Comparison of ENCODE assay signal across 9 cellular contexts in genomic region chr7:38369816-38370493, GRCh38.
DNase-seq lines count a peak whose midpoint lies in the region; ATAC-seq and TF ChIP-seq lines count a peak whose summit lies in the region.
"Had no signal": no experiment of that assay in that cellular context is flagged by ENCODE, and none has a peak within 500 bp of the region (broad histone marks: within the 10 kb centered on the region; RNA-seq: fewer than 3 reads in every experiment).

No MANE protein-coding gene starts in this region.

- no peak overlapping the region for H3K27ac ChIP-seq in CD8-positive, alpha-beta memory T cell (ENCODE audit: low read depth, low read length)
- peak overlapping the region; percentile 64 for H3K27ac ChIP-seq in naive thymus-derived CD4-positive, alpha-beta T cell (ENCODE audit: low read depth, low read length)

- peaks cover 74 to 90% (median 86%) of the 10 kb centered on the region in 3 donors for H3K4me1 Mint-ChIP-seq in CD8-positive, alpha-beta memory T cell
- H3K4me1 Mint-ChIP-seq in naive thymus-derived CD4-positive, alpha-beta T cell: peaks cover 33 to 79% (median 69%) of the 10 kb centered on the region in 7 donors
- peaks cover 70% of the 10 kb centered on the region for H3K4me1 Mint-ChIP-seq in stimulated activated effector memory CD8-positive, alpha-beta T cell treated with anti-CD3 and anti-CD28 coated beads, Interleukin-12 subunit alpha, Interleukin-12 subunit beta, amount 100 ng/mL, for 72 hours

- peak overlapping the region; percentile 79 to 98 (median 95) for H3K27ac Mint-ChIP-seq in CD8-positive, alpha-beta memory T cell
- H3K27ac Mint-ChIP-seq in naive thymus-derived CD4-positive, alpha-beta T cell: peak overlapping the region in 8 of 9 donors; percentile 85 to 97 (median 92)
- peak overlapping the region; percentile 48 for H3K27ac Mint-ChIP-seq in stimulated activated effector memory CD8-positive, alpha-beta T cell treated with anti-CD3 and anti-CD28 coated beads, Interleukin-12 subunit alpha, Interleukin-12 subunit beta, amount 100 ng/mL, for 72 hours

- H3K27me3 ChIP-seq in CD8-positive, alpha-beta memory T cell (ENCODE audit: insufficient read depth, low read length, poor library complexity, severe bottlenecking): no peaks in the 10 kb centered on the region
- H3K27me3 ChIP-seq in naive thymus-derived CD4-positive, alpha-beta T cell (ENCODE audit: control insufficient read depth in 2 of 2, insufficient read depth in 2 of 2, low read length in 2 of 2): no peaks in the 10 kb centered on the region

- TF ChIP-seq CTCF in GM20000 (IDR thresholded peaks at IDR 0.05; ENCODE audit: extremely low read depth, missing control alignments) (peak; percentile 86), epithelial cell of proximal tubule (conservative IDR thresholded peaks at IDR 0.05; ENCODE audit: low read depth, low read length) (peak; percentile 97)

- H3K9me3 ChIP-seq in CD8-positive, alpha-beta memory T cell (ENCODE audit: low read length): no peaks in the 10 kb centered on the region
- no peaks in the 10 kb centered on the region for H3K9me3 ChIP-seq in naive thymus-derived CD4-positive, alpha-beta T cell (ENCODE audit: control insufficient read depth in 2 of 3, low read length in 3 of 3)

- ATAC-seq in naive thymus-derived CD4-positive, alpha-beta T cell: peak; percentile 89
- ATAC-seq in stimulated activated effector memory CD8-positive, alpha-beta T cell treated with anti-CD3 and anti-CD28 coated beads, Interleukin-12 subunit alpha, Interleukin-12 subunit beta, amount 100 ng/mL, for 72 hours: peak; percentile 77

- CTCF ChIA-PET in CD8-positive, alpha-beta memory T cell (lab: Charles Lee): interaction anchor here (0.7 to 7.4 kb wide), 40 partner anchors 12 to 268 kb away, joined by 3 to 394 read pairs (median 6); partner anchors contain the start of gene STARD3NL
- CTCF ChIA-PET in naive thymus-derived CD4-positive, alpha-beta T cell (lab: Charles Lee): interaction anchor here (0.6 to 6.9 kb wide), 19 partner anchors 7 to 621 kb away, joined by 3 to 109 read pairs (median 7); no protein-coding TSS in a partner anchor

- H3K4me3 ChIP-seq in CD8-positive, alpha-beta memory T cell (ENCODE audit: low read length): no peak overlapping the region
- no peak overlapping the region for H3K4me3 ChIP-seq in epithelial cell of proximal tubule (ENCODE audit: low read depth, low read length)
- no peak overlapping the region for H3K4me3 ChIP-seq in naive thymus-derived CD4-positive, alpha-beta T cell (ENCODE audit: low read length)

- peaks cover 0 to 25% (median 5%) of the 10 kb centered on the region in 3 donors for H3K36me3 Mint-ChIP-seq in CD8-positive, alpha-beta memory T cell
- H3K36me3 Mint-ChIP-seq in naive thymus-derived CD4-positive, alpha-beta T cell: peaks cover 0 to 3% (median 0%) of the 10 kb centered on the region in 5 donors
- peaks cover 35% of the 10 kb centered on the region for H3K36me3 Mint-ChIP-seq in stimulated activated effector memory CD8-positive, alpha-beta T cell treated with anti-CD3 and anti-CD28 coated beads, Interleukin-12 subunit alpha, Interleukin-12 subunit beta, amount 100 ng/mL, for 72 hours
- H3K36me3 Mint-ChIP-seq: activated naive CD4-positive, alpha-beta T cell treated with anti-CD3 and anti-CD28 coated beads, Interleukin-2, amount 50 U/mL, for 72 hours had no signal

- peak overlapping the region; percentile 66 to 87 (median 73) for H3K4me3 Mint-ChIP-seq in CD8-positive, alpha-beta memory T cell
- peak overlapping the region; percentile 9 to 64 (median 56) for H3K4me3 Mint-ChIP-seq in naive thymus-derived CD4-positive, alpha-beta T cell
- H3K4me3 Mint-ChIP-seq in stimulated activated effector memory CD8-positive, alpha-beta T cell treated with anti-CD3 and anti-CD28 coated beads, Interleukin-12 subunit alpha, Interleukin-12 subunit beta, amount 100 ng/mL, for 72 hours: peak overlapping the region; percentile 50

- intact Hi-C loops in naive thymus-derived CD4-positive, alpha-beta T cell (cut with micrococcal nuclease): loop anchor here (2.0 to 10.0 kb wide), 6 partner anchors 55 to 1765 kb away; partner anchors contain the start of genes ELMO1 (in 1 of the 2), MPLKIP (in 1 of the 2), STARD3NL (in 1 of the 2) and SUGCT (in 1 of the 2)

- H3K4me1 ChIP-seq in CD8-positive, alpha-beta memory T cell (ENCODE audit: insufficient read depth, low read length): peaks cover 62% of the 10 kb centered on the region
- peaks cover 47% of the 10 kb centered on the region in 2 donors for H3K4me1 ChIP-seq in naive thymus-derived CD4-positive, alpha-beta T cell (ENCODE audit: control insufficient read depth in 2 of 2, insufficient read depth in 2 of 2, low read length in 2 of 2)

- DNase-seq in CD8-positive, alpha-beta memory T cell: peak; percentile 67 to 88 (median 75)
- DNase-seq in GM20000 (ENCODE audit: low spot score): peak; percentile 63
- DNase-seq in HK-2 (ENCODE audit: unreplicated experiment): peak; percentile 74
- peak; percentile 91 for DNase-seq in NOMO-1 treated with dmso at 0.1 percent for 144 hours (lab: John Stamatoyannopoulos, UW; ENCODE audit: unreplicated experiment)
- DNase-seq in activated CD8-positive, alpha-beta memory T cell treated with anti-CD3 and anti-CD28 coated beads, Interleukin-2, amount 50 U/mL, for 48 hours: peak; percentile 90
- DNase-seq in epithelial cell of proximal tubule (ENCODE audit: low read depth): peak; percentile 33
- DNase-seq in naive thymus-derived CD4-positive, alpha-beta T cell: peak; percentile 39 to 79 (median 63)
- DNase-seq in stimulated activated effector memory CD8-positive, alpha-beta T cell treated with anti-CD3 and anti-CD28 coated beads, Interleukin-12 subunit alpha, Interleukin-12 subunit beta, amount 100 ng/mL, for 72 hours (ENCODE audit: low spot score in 2 of 2): peak; percentile 74 to 91

- H3K27me3 Mint-ChIP-seq in CD8-positive, alpha-beta memory T cell: peaks cover 0 to 1% of the 10 kb centered on the region in 2 donors
- no peaks in the 10 kb centered on the region for H3K27me3 Mint-ChIP-seq in naive thymus-derived CD4-positive, alpha-beta T cell

- no peaks in the 10 kb centered on the region for H3K9me3 Mint-ChIP-seq in CD8-positive, alpha-beta memory T cell
- no peaks in the 10 kb centered on the region for H3K9me3 Mint-ChIP-seq in naive thymus-derived CD4-positive, alpha-beta T cell
- no peaks in the 10 kb centered on the region for H3K9me3 Mint-ChIP-seq in stimulated activated effector memory CD8-positive, alpha-beta T cell treated with anti-CD3 and anti-CD28 coated beads, Interleukin-12 subunit alpha, Interleukin-12 subunit beta, amount 100 ng/mL, for 72 hours
- H3K9me3 Mint-ChIP-seq: activated naive CD4-positive, alpha-beta T cell treated with anti-CD3 and anti-CD28 coated beads, Interleukin-2, amount 50 U/mL, for 72 hours had no signal

- peaks cover 8% of the 10 kb centered on the region for H3K36me3 ChIP-seq in CD8-positive, alpha-beta memory T cell (ENCODE audit: insufficient read depth, low read length)
- H3K36me3 ChIP-seq in naive thymus-derived CD4-positive, alpha-beta T cell (ENCODE audit: control insufficient read depth in 2 of 3, insufficient read depth in 3 of 3, low read length in 3 of 3): peaks cover 0 to 7% (median 0%) of the 10 kb centered on the region in 3 experiments

- POLR2A ChIA-PET in CD8-positive, alpha-beta memory T cell (lab: Charles Lee): interaction anchor here (4.7 kb wide), 1 partner anchor 153 kb away, joined by 34 read pairs; no protein-coding TSS in a partner anchor
- POLR2A ChIA-PET in naive thymus-derived CD4-positive, alpha-beta T cell (lab: Charles Lee): interaction anchor here (0.5 to 0.9 kb wide), 3 partner anchors 149 to 1359 kb away, joined by 3 to 5 read pairs (median 3); no protein-coding TSS in a partner anchor

Comparison
In these comparisons a context has a peak if more than half of its experiments do, and no peak if none do; other contexts are left out.
1. DNase-seq: peak in every context shown above with its lines; median percentile 91 in NOMO-1 treated with dmso at 0.1 percent for 144 hours; 90 in activated CD8-positive, alpha-beta memory T cell treated with anti-CD3 and anti-CD28 coated beads, Interleukin-2, amount 50 U/mL, for 48 hours; 82 in stimulated activated effector memory CD8-positive, alpha-beta T cell treated with anti-CD3 and anti-CD28 coated beads, Interleukin-12 subunit alpha, Interleukin-12 subunit beta, amount 100 ng/mL, for 72 hours; 75 in CD8-positive, alpha-beta memory T cell; 74 in HK-2; 63 in GM20000; 63 in naive thymus-derived CD4-positive, alpha-beta T cell; 33 in epithelial cell of proximal tubule.